In the genomic region with DNA sequence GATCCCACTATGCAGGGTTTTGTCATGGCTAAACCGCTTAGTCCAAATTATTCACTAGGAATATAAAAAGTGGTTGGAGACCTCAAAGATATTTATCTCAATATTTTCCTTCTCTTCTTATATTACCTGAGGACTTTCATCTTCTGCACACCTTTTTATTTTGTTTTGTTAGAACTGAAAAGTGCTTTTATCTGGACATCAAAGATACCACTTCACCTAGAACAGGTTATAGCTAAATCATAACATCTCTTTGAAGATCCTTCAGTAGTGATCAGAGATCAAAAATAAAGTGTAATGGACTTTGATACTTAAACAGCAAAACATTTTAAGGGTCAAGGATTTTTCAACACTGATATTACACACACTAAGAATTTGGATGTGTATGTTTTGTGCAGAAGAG, we compare ENCODE assay signal across 34 cellular contexts.
"Had no signal": no experiment of that assay in that cellular context is flagged by ENCODE, and none has a peak within 500 bp of the region (broad histone marks: within the 10 kb centered on the region; RNA-seq: fewer than 3 reads in every experiment).

No MANE protein-coding gene starts in this region.

- DNase-seq: Karpas-422, Kasumi-1, MG63, MM.1S, MV-4-11, NCI-H1048, NCI-H1092, NCI-H1092 treated with DMSO at 0.1 percent for 48 hours, NCI-H1105, NCI-H1105 treated with DMSO at 0.1 percent for 48 hours, NCI-H1417, NCI-H1417 treated with DMSO at 0.1 percent for 48 hours, NCI-H1436, NCI-H1436 treated with DMSO at 0.1 percent for 48 hours, NCI-H146, NCI-H1694, NCI-H1694 treated with DMSO at 0.1 percent for 48 hours, NCI-H187, NCI-H187 treated with DMSO at 0.1 percent for 48 hours, NCI-H1930, NCI-H2029, NCI-H2029 treated with DMSO at 0.1 percent for 48 hours, NCI-H2081, NCI-H2081 treated with DMSO at 0.1 percent for 48 hours, NCI-H2107, NCI-H2171, NCI-H2171 treated with DMSO at 0.1 percent for 48 hours, NCI-H2227 treated with DMSO at 0.1 percent for 48 hours, NCI-H226, NCI-H345, NCI-H446, NCI-H446 treated with DMSO at 0.1 percent for 48 hours, NCI-H510A, NCI-H510A treated with DMSO at 0.1 percent for 48 hours had no signal
